ENCODE assay signal across 32 cellular contexts in genomic region chr7:27025270-27025669, GRCh38.
"Had no signal": no experiment of that assay in that cellular context is flagged by ENCODE, and none has a peak within 500 bp of the region (broad histone marks: within the 10 kb centered on the region; RNA-seq: fewer than 3 reads in every experiment).

No MANE protein-coding gene starts in this region.

- FAIRE-seq: colon, urothelium cell line had no signal

- H3K4me1 Mint-ChIP-seq: naive B cell had no signal

- H3K4me1 ChIP-seq: gastroesophageal sphincter, heart left ventricle, left lung, psoas muscle, sigmoid colon, testis, tibial artery, upper lobe of left lung had no signal

- H3K27ac ChIP-seq: dorsolateral prefrontal cortex, epithelial cell of prostate, gastroesophageal sphincter, heart left ventricle, hepatocyte, left lung, ovary, psoas muscle, sigmoid colon, testis, tibial artery, upper lobe of left lung had no signal

- H3K79me2 ChIP-seq: hepatocyte had no signal

- H3K36me3 ChIP-seq: gastroesophageal sphincter, heart left ventricle, left lung, ovary, sigmoid colon, tibial artery, upper lobe of left lung had no signal

- ATAC-seq: esophagus mucosa; gastroesophageal sphincter; heart left ventricle; left cardiac atrium; left lung; mucosa of descending colon; psoas muscle; right cardiac atrium; stimulated activated memory B cell treated with anti-CD40 and anti-IgM and Interleukin-4, amounts not matched to agents 10 μg/mL and 1 μg/mL and 100 μg/mL, for 72 hours; stimulated activated naive CD8-positive, alpha-beta T cell treated with anti-CD3 and anti-CD28 coated beads, Interleukin-15, Interleukin-2, amounts not matched to agents 100 U/mL and 50 U/mL, for 24 hours had no signal

- H3K36me3 Mint-ChIP-seq: mesothelial cell of epicardium; stimulated activated memory B cell treated with anti-CD40 and anti-IgM and Interleukin-4, amounts not matched to agents 10 μg/mL and 1 μg/mL and 100 μg/mL, for 72 hours had no signal

- DNase-seq: dorsolateral prefrontal cortex; effector CD4-positive, alpha-beta T cell; endodermal cell; foreskin fibroblast; heart left ventricle; left cardiac atrium; left lung; mesenchymal stem cell; mucosa of descending colon; naive B cell; occipital lobe; ovary; posterior cingulate gyrus; psoas muscle; right cardiac atrium; sigmoid colon; stimulated activated CD4-positive, alpha-beta T cell treated with anti-CD3 and anti-CD28 coated beads, Interleukin-2, amount 100 ng/mL, for 24 hours; stimulated activated CD4-positive, alpha-beta T cell treated with anti-CD3 and anti-CD28 coated beads, Interleukin-4, amount 100 ng/mL, for 4 hours; stimulated activated naive CD8-positive, alpha-beta T cell treated with anti-CD3 and anti-CD28 coated beads, Interleukin-15, Interleukin-2, amounts not matched to agents 100 U/mL and 50 U/mL, for 24 hours; substantia nigra; testis; tibial artery; upper lobe of left lung had no signal

- H3K4me3 Mint-ChIP-seq: endodermal cell; mesothelial cell of epicardium; naive B cell; nephron; stimulated activated memory B cell treated with anti-CD40 and anti-IgM and Interleukin-4, amounts not matched to agents 10 μg/mL and 1 μg/mL and 100 μg/mL, for 72 hours had no signal

- H3K4me3 ChIP-seq: dorsolateral prefrontal cortex, gastroesophageal sphincter, heart left ventricle, hepatocyte, left lung, mucosa of descending colon, ovary, psoas muscle, sigmoid colon, testis, tibial artery, upper lobe of left lung had no signal

- H3K9me3 Mint-ChIP-seq: endodermal cell; mesothelial cell of epicardium; stimulated activated memory B cell treated with anti-CD40 and anti-IgM and Interleukin-4, amounts not matched to agents 10 μg/mL and 1 μg/mL and 100 μg/mL, for 72 hours had no signal

- H3K27ac Mint-ChIP-seq: endodermal cell; mesothelial cell of epicardium; naive B cell; nephron; stimulated activated memory B cell treated with anti-CD40 and anti-IgM and Interleukin-4, amounts not matched to agents 10 μg/mL and 1 μg/mL and 100 μg/mL, for 72 hours had no signal

- H3K27me3 ChIP-seq: gastroesophageal sphincter, hepatocyte, left lung, ovary, sigmoid colon, testis, tibial artery, upper lobe of left lung had no signal

- H2AFZ ChIP-seq: hepatocyte had no signal

- H3K4me2 ChIP-seq: hepatocyte had no signal

- H3K9me3 ChIP-seq: gastroesophageal sphincter, left lung, mucosa of descending colon, ovary, psoas muscle, sigmoid colon, testis, tibial artery, upper lobe of left lung had no signal
